ENCODE assay signal across 19 cellular contexts in genomic region chr10:131747791-131748190, GRCh38.
DNase-seq lines count a peak whose midpoint lies in the region; ATAC-seq, FAIRE-seq and TF ChIP-seq lines count a peak whose summit lies in the region.
"Had no signal": no experiment of that assay in that cellular context is flagged by ENCODE, and none has a peak within 500 bp of the region (broad histone marks: within the 10 kb centered on the region; RNA-seq: fewer than 3 reads in every experiment).

No MANE protein-coding gene starts in this region.

- H3K56ac ChIP-seq in H1 (replicated peaks; ENCODE audit: insufficient read length, low read depth, low read length) = no peak overlapping the region

- H3K27me3 ChIP-seq in H1 (replicated peaks in 1 of 4; ENCODE audit: control insufficient read depth in 3 of 4, extremely low read depth in 1 of 4, insufficient read depth in 3 of 4, low read length in 3 of 4) (no peaks in the 10 kb centered on the region), trophoblast cell (ENCODE audit: insufficient read depth, low read length) (no peaks in the 10 kb centered on the region), upper lobe of left lung (no peaks in the 10 kb centered on the region)

- H3K9me3 ChIP-seq in H1 (ENCODE audit: insufficient read depth in 2 of 2, low read depth in 1 of 2, low read length in 1 of 2) (no peaks in the 10 kb centered on the region), trophoblast cell (ENCODE audit: insufficient read depth, low read depth, low read length) (peaks cover 13% of the 10 kb centered on the region), upper lobe of left lung (no peaks in the 10 kb centered on the region)
- H3K9me3 ChIP-seq: A549 had no signal

- H3K27ac ChIP-seq in H1 (ENCODE audit: low read depth, low read length) (no peak overlapping the region), trophoblast cell (ENCODE audit: low read depth, low read length) (no peak overlapping the region), upper lobe of left lung (no peak overlapping the region)
- H3K27ac ChIP-seq: 22Rv1, A549, HL-60 had no signal

- H4K5ac ChIP-seq in H1 (ENCODE audit: insufficient read length, low read depth, low read length) = no peak overlapping the region

- TF ChIP-seq EP300 in H1 (IDR thresholded peaks at IDR 0.05; ENCODE audit: borderline replicate concordance in 1 of 2, low read depth in 2 of 2, low read length in 2 of 2) (no peak), upper lobe of left lung (IDR thresholded peaks at IDR 0.05) (no peak)

- H3K23ac ChIP-seq in H1 (ENCODE audit: insufficient read length) = no peak overlapping the region
- no peak overlapping the region for H3K23ac ChIP-seq in trophoblast cell (ENCODE audit: low read length)

- H2BK20ac ChIP-seq in H1 (ENCODE audit: low read length) = no peak overlapping the region

- POLR2A ChIA-PET in H1 (lab: Charles Lee; ENCODE audit: partially characterized antibody) = interaction anchor here (1.5 kb wide), 1 partner anchor 17 kb away, joined by 4 read pairs; no protein-coding TSS in a partner anchor

- H3K79me1 ChIP-seq in H1 (ENCODE audit: low read depth, low read length) (no peaks in the 10 kb centered on the region), trophoblast cell (ENCODE audit: low read length) (peaks cover 10% of the 10 kb centered on the region)

- peaks cover 0 to 34% (median 16%) of the 10 kb centered on the region in 4 experiments; a peak in 6 of 7 replicates for H3K4me1 ChIP-seq in H1 (replicated peaks in 1 of 4; ENCODE audit: control insufficient read depth in 3 of 4, insufficient read depth in 4 of 4, low read length in 3 of 4)
- peaks cover 23 to 41% of the 10 kb centered on the region in 2 experiments for H3K4me1 ChIP-seq in trophoblast cell (ENCODE audit: control insufficient read depth in 1 of 2, insufficient read depth in 2 of 2, low read length in 2 of 2)
- H3K4me1 ChIP-seq in upper lobe of left lung = no peaks in the 10 kb centered on the region
- H3K4me1 ChIP-seq: A549 had no signal

- TF ChIP-seq POLR2A in H1 (IDR thresholded peaks at IDR 0.05; ENCODE audit: control extremely low read depth in 1 of 2, low read depth in 2 of 2, low read length in 2 of 2) (no peak), upper lobe of left lung (IDR thresholded peaks at IDR 0.05) (no peak)

- H2BK12ac ChIP-seq in H1 (ENCODE audit: low read depth, low read length) = peak overlapping the region; percentile 39; the same call in 1 of the 2 replicates
- H2BK12ac ChIP-seq in trophoblast cell (ENCODE audit: low read length) = no peak overlapping the region

- no peak overlapping the region for H4K12ac ChIP-seq in trophoblast cell (ENCODE audit: low read depth, low read length)

- H3K36me3 ChIP-seq in H1 (ENCODE audit: control insufficient read depth in 2 of 4, insufficient read depth in 4 of 4, low read length in 3 of 4) (no peaks in the 10 kb centered on the region; a peak in 1 of 8 replicates), trophoblast cell (ENCODE audit: control insufficient read depth in 1 of 2, insufficient read depth in 2 of 2, low read length in 2 of 2) (no peaks in the 10 kb centered on the region), upper lobe of left lung (no peaks in the 10 kb centered on the region)

- H2BK5ac ChIP-seq in H1 (ENCODE audit: low read depth, low read length) = no peak overlapping the region; the same call in 1 of the 2 replicates
- H2BK5ac ChIP-seq in trophoblast cell (ENCODE audit: low read depth, low read length, poor library complexity) = no peak overlapping the region

- H2BK15ac ChIP-seq in H1 (ENCODE audit: low read length) = peak overlapping the region; percentile 99; the same call in 1 of the 2 replicates

- H3K9ac ChIP-seq in H1 (replicated peaks in 1 of 4; ENCODE audit: extremely low read depth in 1 of 4, low read depth in 3 of 4, low read length in 3 of 4) (no peak overlapping the region), trophoblast cell (ENCODE audit: low read length) (no peak overlapping the region)

- no peak for ATAC-seq in upper lobe of left lung (ENCODE audit: low FRiP score in 2 of 2)
- ATAC-seq: A549, GM12878 had no signal

- H2AFZ ChIP-seq in H1 (ENCODE audit: low read length) (no peak overlapping the region), trophoblast cell (ENCODE audit: insufficient read depth, low read length, poor library complexity) (no peak overlapping the region)

- peak overlapping the region; percentile 48; the same call in 1 of the 2 replicates for H3K18ac ChIP-seq in H1 (ENCODE audit: extremely low read depth, low read length)
- H3K18ac ChIP-seq in trophoblast cell (ENCODE audit: low read length) = no peak overlapping the region

- H3K4ac ChIP-seq in H1 (replicated peaks; ENCODE audit: insufficient read length, low read depth, low read length) (no peak overlapping the region), trophoblast cell (ENCODE audit: low read depth, low read length) (no peak overlapping the region)

- no peak overlapping the region for H2BK120ac ChIP-seq in H1 (replicated peaks; ENCODE audit: low read depth, low read length)
- no peak overlapping the region for H2BK120ac ChIP-seq in trophoblast cell (ENCODE audit: insufficient read depth, low read length, poor library complexity)

- H3K79me2 ChIP-seq in H1 (ENCODE audit: control insufficient read depth in 1 of 2, insufficient read depth in 2 of 2, low read length in 2 of 2) = no peaks in the 10 kb centered on the region
- no peaks in the 10 kb centered on the region for H3K79me2 ChIP-seq in trophoblast cell (ENCODE audit: control insufficient read depth, insufficient read depth, low read length, poor library complexity)

- TF ChIP-seq RAD21 in H1 (IDR thresholded peaks at IDR 0.05 in 1 of 2, conservative IDR thresholded peaks at IDR 0.05 in 1 of 2; ENCODE audit: low read depth in 2 of 2, low read length in 2 of 2) = no peak

- H4K91ac ChIP-seq in H1 (replicated peaks; ENCODE audit: insufficient read length, low read length) = peak overlapping the region; percentile 46
- no peak overlapping the region for H4K91ac ChIP-seq in trophoblast cell (ENCODE audit: low read depth, low read length)

- FAIRE-seq in H1 (lab: Jason Lieb, UNC) (no peak), D721Med (lab: Jason Lieb, UNC) (no peak)
- FAIRE-seq: A549, GM12878 had no signal

- H2AK5ac ChIP-seq in H1 (ENCODE audit: low read depth, low read length) (no peak overlapping the region), trophoblast cell (ENCODE audit: low read length) (no peak overlapping the region)

- no peaks in the 10 kb centered on the region; the same call in 1 of the 2 replicates for H3K23me2 ChIP-seq in H1 (ENCODE audit: low read depth, low read length)

- H3K4me2 ChIP-seq in H1 (ENCODE audit: insufficient read depth in 1 of 2, low read depth in 2 of 2, low read length in 2 of 2) (no peak overlapping the region), trophoblast cell (ENCODE audit: low read length) (no peak overlapping the region)
- H3K4me2 ChIP-seq: A549 had no signal

- no peak overlapping the region; the same call in 1 of the 2 replicates for H4K8ac ChIP-seq in H1 (ENCODE audit: extremely low read depth, insufficient read depth, low read length)
- no peak overlapping the region for H4K8ac ChIP-seq in trophoblast cell (ENCODE audit: low read depth, low read length)

- H3K4me3 ChIP-seq in H1 (ENCODE audit: extremely low read depth in 1 of 4, insufficient read depth in 2 of 4, low read depth in 3 of 4, low read length in 4 of 4) = no peak overlapping the region
- H3K4me3 ChIP-seq in trophoblast cell (ENCODE audit: low read depth, low read length) = peak overlapping the region; percentile 50
- no peak overlapping the region for H3K4me3 ChIP-seq in upper lobe of left lung
- H3K4me3 ChIP-seq: A549, GM12878 had no signal

- peak; percentile 53 for DNase-seq in activated effector memory CD4-positive, alpha-beta T cell treated with anti-CD3 and anti-CD28 coated beads, Interleukin-2, amount 50 U/mL, for 16 hours
- DNase-seq in activated effector memory CD4-positive, alpha-beta T cell treated with Interleukin-2 at 50 U/mL for 16 hours = no peak
- DNase-seq in H1 (ENCODE audit: low read depth in 1 of 2, low spot score in 2 of 2) (no peak), trophoblast cell (no peak), D721Med (ENCODE audit: insufficient read length, low spot score) (no peak), DMS114 treated with DMSO at 0.1 percent for 48 hours (lab: John Stamatoyannopoulos, UW; ENCODE audit: unreplicated experiment) (no peak), upper lobe of left lung (no peak)
- DNase-seq: AML-193; C1 segment of cervical spinal cord; CD4-positive, CD25-positive, alpha-beta regulatory T cell; CD8-positive, alpha-beta memory T cell; COR-L47; DMS79 treated with DMSO at 0.1 percent for 48 hours; GF-D8; HCEC 1CT had no signal

- no peaks in the 10 kb centered on the region for H4K20me1 ChIP-seq in H1 (replicated peaks in 1 of 2; ENCODE audit: control insufficient read depth in 1 of 2, insufficient read depth in 2 of 2, low read length in 2 of 2)

- TF ChIP-seq CTCF in H1 (IDR thresholded peaks at IDR 0.05; ENCODE audit: control extremely low read depth in 1 of 3, insufficient read depth in 1 of 3, low read depth in 1 of 3, low read length in 3 of 3) (no peak), D721Med (IDR thresholded peaks at IDR 0.05; ENCODE audit: insufficient read depth, missing control alignments) (no peak), upper lobe of left lung (IDR thresholded peaks at IDR 0.05) (no peak)

- WGBS in H1 (ENCODE audit: extremely low coverage in 1 of 2, insufficient coverage in 1 of 2, insufficient read length in 1 of 2, insufficient replicate concordance in 2 of 2, low coverage in 1 of 2, low lambda C conversion rate in 2 of 2, missing lambda C conversion rate in 1 of 2), 2 experiments = 91% methylated on average over 11 of the region's 11 CpGs; no CpG with 5 or more reads in 1 of the 2 experiments
- WGBS in trophoblast cell (ENCODE audit: extremely low coverage, insufficient coverage, insufficient read length) = no CpG with 5 or more reads among the region's 11 CpGs
- WGBS in upper lobe of left lung, 2 donors = 83 to 94% methylated on average over 9 to 11 of the region's 11 CpGs

- CTCF ChIA-PET in H1 (lab: Charles Lee; ENCODE audit: partially characterized antibody) = interaction anchor here (0.7 to 2.5 kb wide), 3 partner anchors 40 to 125 kb away, joined by 3 to 9 read pairs (median 5); no protein-coding TSS in a partner anchor

- H3K14ac ChIP-seq in H1 (ENCODE audit: insufficient read length) = no peak overlapping the region
- H3K14ac ChIP-seq in trophoblast cell (ENCODE audit: low read length) = no peak overlapping the region

TF ChIP-seq in H1, 55 proteins besides CTCF, POLR2A, EP300 and RAD21 (continues in another document):
- TF ChIP-seq SP2 (IDR thresholded peaks at IDR 0.05; ENCODE audit: low read length) (no peak), MAFK (IDR thresholded peaks at IDR 0.05; ENCODE audit: low read depth, low read length) (no peak), SIN3A (conservative IDR thresholded peaks at IDR 0.05 in 1 of 2, IDR thresholded peaks at IDR 0.05 in 1 of 2; ENCODE audit: low read depth in 1 of 2, low read length in 2 of 2) (no peak), RFX5 (IDR thresholded peaks at IDR 0.05; ENCODE audit: borderline replicate concordance, low read depth, low read length) (no peak), SIRT6 (IDR thresholded peaks at IDR 0.05; ENCODE audit: low read length) (no peak), RNF2 (IDR thresholded peaks at IDR 0.05; ENCODE audit: borderline replicate concordance, low read depth, low read length, missing control alignments, poor library complexity, severe bottlenecking) (no peak), CHD2 (IDR thresholded peaks at IDR 0.05; ENCODE audit: low read length) (no peak)
